In the genomic region with DNA sequence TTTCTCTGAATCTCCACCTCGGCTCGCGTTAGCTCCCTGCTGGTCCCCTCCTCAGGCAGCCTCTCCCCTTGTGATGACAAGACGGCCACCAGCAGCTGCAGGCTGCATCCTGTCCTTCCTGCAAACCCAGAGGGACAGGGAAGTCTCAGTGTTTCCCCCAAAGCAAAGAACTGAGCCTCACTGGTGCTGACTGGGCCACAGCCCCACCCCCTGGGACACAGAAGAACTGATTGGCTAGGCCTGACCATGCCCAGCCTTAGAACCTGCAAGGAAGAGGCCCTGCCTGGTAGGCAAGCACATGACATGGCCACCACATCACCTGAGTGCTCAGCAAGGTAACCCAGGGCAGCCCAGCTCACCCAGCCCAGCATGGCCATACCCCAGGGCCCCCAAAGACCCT, we compare ENCODE assay signal across 2 cellular contexts.
TF ChIP-seq lines count a peak whose summit lies in the region.

No MANE protein-coding gene starts in this region.

TF ChIP-seq in A549, 52 proteins besides CTCF, POLR2A, EP300 and RAD21 (continued from another document):
- TF ChIP-seq, protein P1, sequence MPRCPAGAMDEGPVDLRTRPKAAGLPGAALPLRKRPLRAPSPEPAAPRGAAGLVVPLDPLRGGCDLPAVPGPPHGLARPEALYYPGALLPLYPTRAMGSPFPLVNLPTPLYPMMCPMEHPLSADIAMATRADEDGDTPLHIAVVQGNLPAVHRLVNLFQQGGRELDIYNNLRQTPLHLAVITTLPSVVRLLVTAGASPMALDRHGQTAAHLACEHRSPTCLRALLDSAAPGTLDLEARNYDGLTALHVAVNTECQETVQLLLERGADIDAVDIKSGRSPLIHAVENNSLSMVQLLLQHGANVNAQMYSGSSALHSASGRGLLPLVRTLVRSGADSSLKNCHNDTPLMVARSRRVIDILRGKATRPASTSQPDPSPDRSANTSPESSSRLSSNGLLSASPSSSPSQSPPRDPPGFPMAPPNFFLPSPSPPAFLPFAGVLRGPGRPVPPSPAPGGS (IDR thresholded peaks at IDR 0.05): no peak
- TF ChIP-seq FOSB (CRISPR knock-in tag; IDR thresholded peaks at IDR 0.05) (no peak), NR3C1 (IDR thresholded peaks at IDR 0.05) (no peak), RCOR1 (IDR thresholded peaks at IDR 0.05; ENCODE audit: low read depth, low read length) (no peak)

TF ChIP-seq in HEK293, 187 proteins besides CTCF, POLR2A, EP300 and RAD21 (continued from another document):
- TF ChIP-seq ZNF518A (tag by site-specific recombination; conservative IDR thresholded peaks at IDR 0.05; ENCODE audit: low read depth) (no peak), KLF9 (tag by site-specific recombination; IDR thresholded peaks at IDR 0.05; ENCODE audit: low read depth) (peak; percentile 41; the same call in 1 of the 2 replicates), ZNF558 (tag by site-specific recombination; IDR thresholded peaks at IDR 0.05) (no peak), KLF10 (tag by site-specific recombination; IDR thresholded peaks at IDR 0.05) (peak; percentile 74; the same call in 1 of the 2 replicates), ZNF223 (tag by site-specific recombination; IDR thresholded peaks at IDR 0.05) (no peak), ZBTB1 (tag by site-specific recombination; IDR thresholded peaks at IDR 0.05) (no peak), KLF16 (tag by site-specific recombination; IDR thresholded peaks at IDR 0.05) (no peak), ZIC2 (tag by site-specific recombination; IDR thresholded peaks at IDR 0.05) (no peak), ZBTB20 (tag by site-specific recombination; IDR thresholded peaks at IDR 0.05) (no peak), OVOL3 (tag by site-specific recombination; IDR thresholded peaks at IDR 0.05) (no peak), ZEB2 (tag by site-specific recombination; IDR thresholded peaks at IDR 0.05) (no peak), ZFP37 (tag by site-specific recombination; IDR thresholded peaks at IDR 0.05) (no peak)
- TF ChIP-seq, protein P2, sequence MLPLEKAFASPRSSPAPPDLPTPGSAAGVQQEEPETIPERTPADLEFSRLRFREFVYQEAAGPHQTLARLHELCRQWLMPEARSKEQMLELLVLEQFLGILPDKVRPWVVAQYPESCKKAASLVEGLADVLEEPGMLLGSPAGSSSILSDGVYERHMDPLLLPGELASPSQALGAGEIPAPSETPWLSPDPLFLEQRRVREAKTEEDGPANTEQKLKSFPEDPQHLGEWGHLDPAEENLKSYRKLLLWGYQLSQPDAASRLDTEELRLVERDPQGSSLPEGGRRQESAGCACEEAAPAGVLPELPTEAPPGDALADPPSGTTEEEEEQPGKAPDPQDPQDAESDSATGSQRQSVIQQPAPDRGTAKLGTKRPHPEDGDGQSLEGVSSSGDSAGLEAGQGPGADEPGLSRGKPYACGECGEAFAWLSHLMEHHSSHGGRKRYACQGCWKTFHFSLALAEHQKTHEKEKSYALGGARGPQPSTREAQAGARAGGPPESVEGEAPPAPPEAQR (tag by site-specific recombination; IDR thresholded peaks at IDR 0.05): no peak
